Comparison of ENCODE assay signal across 9 cellular contexts in genomic region chr3:177294221-177294620, GRCh38.
DNase-seq lines count a peak whose midpoint lies in the region; ATAC-seq and TF ChIP-seq lines count a peak whose summit lies in the region.
"Had no signal": no experiment of that assay in that cellular context is flagged by ENCODE, and none has a peak within 500 bp of the region (broad histone marks: within the 10 kb centered on the region; RNA-seq: fewer than 3 reads in every experiment).

No MANE protein-coding gene starts in this region.

- H3K4ac ChIP-seq in trophoblast cell (ENCODE audit: low read depth, low read length), result no peak overlapping the region

- no peak overlapping the region for H3K4me2 ChIP-seq in trophoblast cell (ENCODE audit: low read length)

- H3K27ac ChIP-seq in gastroesophageal sphincter (peak overlapping the region in 3 of 4 donors; percentile 34 to 65 (median 50)), trophoblast cell (ENCODE audit: low read depth, low read length) (no peak overlapping the region)

- H3K4me3 ChIP-seq in astrocyte of the cerebellum (ENCODE audit: low read depth, low read length) (no peak overlapping the region), gastroesophageal sphincter (no peak overlapping the region), trophoblast cell (ENCODE audit: low read depth, low read length) (no peak overlapping the region)

- H3K36me3 ChIP-seq in gastroesophageal sphincter, result no peaks in the 10 kb centered on the region
- no peaks in the 10 kb centered on the region for H3K36me3 ChIP-seq in trophoblast cell (ENCODE audit: control insufficient read depth in 1 of 2, insufficient read depth in 2 of 2, low read length in 2 of 2)

- no peak overlapping the region for H2BK5ac ChIP-seq in trophoblast cell (ENCODE audit: low read depth, low read length, poor library complexity)

- no peak overlapping the region for H3K14ac ChIP-seq in trophoblast cell (ENCODE audit: low read length)

- peaks cover 0 to 13% (median 7%) of the 10 kb centered on the region in 3 donors for H3K4me1 ChIP-seq in gastroesophageal sphincter
- H3K4me1 ChIP-seq in trophoblast cell (ENCODE audit: control insufficient read depth in 1 of 2, insufficient read depth in 2 of 2, low read length in 2 of 2), result peaks cover 0 to 2% of the 10 kb centered on the region in 2 experiments

- H3K9me3 ChIP-seq in gastroesophageal sphincter (no peaks in the 10 kb centered on the region), trophoblast cell (ENCODE audit: insufficient read depth, low read depth, low read length) (peaks cover 2% of the 10 kb centered on the region)

- no peaks in the 10 kb centered on the region for H3K79me2 ChIP-seq in trophoblast cell (ENCODE audit: control insufficient read depth, insufficient read depth, low read length, poor library complexity)

- H3K9ac ChIP-seq in trophoblast cell (ENCODE audit: low read length), result no peak overlapping the region

- 34 to 46% methylated on average over 4 of the region's 4 CpGs for WGBS in gastroesophageal sphincter (ENCODE audit: low coverage in 1 of 2), 2 donors
- no CpG with 5 or more reads among the region's 4 CpGs for WGBS in trophoblast cell (ENCODE audit: extremely low coverage, insufficient coverage, insufficient read length)

- no peak for TF ChIP-seq CTCF in astrocyte of the cerebellum (IDR thresholded peaks at IDR 0.05; ENCODE audit: low read depth, low read length, missing control alignments)
- TF ChIP-seq CTCF in gastroesophageal sphincter (IDR thresholded peaks at IDR 0.05), result no peak

- no peak overlapping the region for H2AK5ac ChIP-seq in trophoblast cell (ENCODE audit: low read length)

- no peaks in the 10 kb centered on the region for H3K79me1 ChIP-seq in trophoblast cell (ENCODE audit: low read length)

- no peak overlapping the region for H4K8ac ChIP-seq in trophoblast cell (ENCODE audit: low read depth, low read length)

- in situ Hi-C loops in G401 (cut with HindIII; ENCODE audit: low sequenced_read_pairs), result no loop called here
- in situ Hi-C loops in astrocyte of the cerebellum (cut with HindIII; ENCODE audit: low sequenced_read_pairs), result no loop called here

- H4K91ac ChIP-seq in trophoblast cell (ENCODE audit: low read depth, low read length), result no peak overlapping the region

- H2BK120ac ChIP-seq in trophoblast cell (ENCODE audit: insufficient read depth, low read length, poor library complexity), result no peak overlapping the region

- ATAC-seq in gastroesophageal sphincter (peak; percentile 79), HG03378 (IDR thresholded peaks at IDR 0.05; ENCODE audit: unreplicated experiment) (no peak)

- H2AFZ ChIP-seq in trophoblast cell (ENCODE audit: insufficient read depth, low read length, poor library complexity), result no peak overlapping the region

- TF ChIP-seq POLR2A in gastroesophageal sphincter (IDR thresholded peaks at IDR 0.05), result no peak

- H3K23ac ChIP-seq in trophoblast cell (ENCODE audit: low read length), result no peak overlapping the region

- no peak overlapping the region for H2BK12ac ChIP-seq in trophoblast cell (ENCODE audit: low read length)

- peak; percentile 67 for DNase-seq in G401 (ENCODE audit: low spot score)
- peak; percentile 24 for DNase-seq in astrocyte of the cerebellum (ENCODE audit: low read depth)
- DNase-seq in trophoblast cell, result peak; percentile 77 to 88
- no peak for DNase-seq in NOMO-1 (lab: John Stamatoyannopoulos, UW; ENCODE audit: unreplicated experiment in 2 of 2)
- DNase-seq in NCI-H510A treated with DMSO at 0.1 percent for 48 hours (lab: John Stamatoyannopoulos, UW), result no peak
- no peak for DNase-seq in Kasumi-1 (lab: John Stamatoyannopoulos, UW)
- DNase-seq: posterior cingulate gyrus had no signal

- no peak overlapping the region for H4K12ac ChIP-seq in trophoblast cell (ENCODE audit: low read depth, low read length)

- no peak for TF ChIP-seq EP300 in gastroesophageal sphincter (IDR thresholded peaks at IDR 0.05)

- H3K18ac ChIP-seq in trophoblast cell (ENCODE audit: low read length), result no peak overlapping the region

- H3K27me3 ChIP-seq in gastroesophageal sphincter, result no peaks in the 10 kb centered on the region
- H3K27me3 ChIP-seq in trophoblast cell (ENCODE audit: insufficient read depth, low read length), result no peaks in the 10 kb centered on the region

Comparison
In these comparisons a context has a peak if more than half of its experiments do, and no peak if none do; other contexts are left out.
1. DNase-seq: peak in G401 (single experiment), astrocyte of the cerebellum (single experiment) and trophoblast cell (2 of 2); none in NOMO-1 (0 of 2), NCI-H510A treated with DMSO at 0.1 percent for 48 hours (single experiment) and Kasumi-1 (0 of 2).